Comparison of ENCODE assay signal across 15 cellular contexts in genomic region chrX:97215166-97215565, GRCh38.
"Had no signal": no experiment of that assay in that cellular context is flagged by ENCODE, and none has a peak within 500 bp of the region (broad histone marks: within the 10 kb centered on the region; RNA-seq: fewer than 3 reads in every experiment).

No MANE protein-coding gene starts in this region.

- H3K36me3 Mint-ChIP-seq: natural killer cell; stimulated activated naive B cell treated with anti-CD40 and anti-IgM and Interleukin-4, amounts not matched to agents 10 μg/mL and 1 μg/mL and 100 μg/mL, for 72 hours had no signal

- H3K27me3 ChIP-seq: neutrophil, thyroid gland had no signal

- H3K27me3 Mint-ChIP-seq: stimulated activated naive B cell treated with anti-CD40 and anti-IgM and Interleukin-4, amounts not matched to agents 10 μg/mL and 1 μg/mL and 100 μg/mL, for 72 hours had no signal

- H3K27ac ChIP-seq: neutrophil, parathyroid adenoma, thyroid gland had no signal

- ATAC-seq: left ventricle myocardium superior; natural killer cell; stimulated activated naive B cell treated with anti-CD40 and anti-IgM and Interleukin-4, amounts not matched to agents 10 μg/mL and 1 μg/mL and 100 μg/mL, for 72 hours had no signal

- H3K4me1 Mint-ChIP-seq: endodermal cell; natural killer cell; stimulated activated naive B cell treated with anti-CD40 and anti-IgM and Interleukin-4, amounts not matched to agents 10 μg/mL and 1 μg/mL and 100 μg/mL, for 72 hours had no signal

- DNase-seq: activated CD4-positive, CD25-positive, alpha-beta regulatory T cell treated with anti-CD3 and anti-CD28 coated beads, Interleukin-2, amount 50 U/mL, for 72 hours; activated naive CD4-positive, alpha-beta T cell; activated T-cell treated with anti-CD3 and anti-CD28 coated beads for 4 hours; aorta; endodermal cell; hypothalamus; left ventricle myocardium superior; mesenchymal stem cell; natural killer cell; stimulated activated CD4-positive, alpha-beta T cell treated with anti-CD3 and anti-CD28 coated beads, Interleukin-4, amount 100 ng/mL, for 1 hour; stimulated activated naive B cell treated with anti-CD40 and anti-IgM and Interleukin-4, amounts not matched to agents 10 μg/mL and 1 μg/mL and 100 μg/mL, for 72 hours; T-helper 9 cell; thyroid gland had no signal

- H3K4me3 Mint-ChIP-seq: endodermal cell; natural killer cell; stimulated activated naive B cell treated with anti-CD40 and anti-IgM and Interleukin-4, amounts not matched to agents 10 μg/mL and 1 μg/mL and 100 μg/mL, for 72 hours had no signal

- H3K4me1 ChIP-seq: parathyroid adenoma, thyroid gland had no signal

- H3K9me3 Mint-ChIP-seq: endodermal cell; natural killer cell; stimulated activated naive B cell treated with anti-CD40 and anti-IgM and Interleukin-4, amounts not matched to agents 10 μg/mL and 1 μg/mL and 100 μg/mL, for 72 hours had no signal

- H3K9me3 ChIP-seq: neutrophil, thyroid gland had no signal

- H3K27ac Mint-ChIP-seq: endodermal cell; natural killer cell; stimulated activated naive B cell treated with anti-CD40 and anti-IgM and Interleukin-4, amounts not matched to agents 10 μg/mL and 1 μg/mL and 100 μg/mL, for 72 hours had no signal

- H3K4me3 ChIP-seq: thyroid gland had no signal

- H3K36me3 ChIP-seq: neutrophil, thyroid gland had no signal
